In genomic region chr5:167944121-167944858, GRCh38 we compare ENCODE assay signal across 20 cellular contexts.
DNase-seq lines count a peak whose midpoint lies in the region; ATAC-seq and TF ChIP-seq lines count a peak whose summit lies in the region.
"Had no signal": no experiment of that assay in that cellular context is flagged by ENCODE, and none has a peak within 500 bp of the region (broad histone marks: within the 10 kb centered on the region; RNA-seq: fewer than 3 reads in every experiment).

No MANE protein-coding gene starts in this region.

- H3K4me3 ChIP-seq in mesenchymal stem cell (ENCODE audit: insufficient read depth in 1 of 2, low read depth in 1 of 2, low read length in 2 of 2) = no peak overlapping the region
- H3K4me3 ChIP-seq in smooth muscle cell = no peak overlapping the region
- H3K4me3 ChIP-seq: psoas muscle had no signal

- H3K79me2 ChIP-seq in smooth muscle cell (ENCODE audit: low read depth) = no peaks in the 10 kb centered on the region

- DNase-seq in HFFc6 = no peak
- peak; percentile 77 for DNase-seq in mesenchymal stem cell
- DNase-seq in smooth muscle cell (lab: John Stamatoyannopoulos, UW; ENCODE audit: unreplicated experiment) = no peak
- DNase-seq in NCI-H2107 treated with DMSO at 0.1 percent for 48 hours (lab: John Stamatoyannopoulos, UW; ENCODE audit: unreplicated experiment) = no peak
- no peak for DNase-seq in glutamatergic neuron
- no peak for DNase-seq in stimulated activated CD4-positive, alpha-beta T cell treated with anti-CD3 and anti-CD28 coated beads, Interleukin-1b, Interleukin-23, amount 100 ng/mL, for 48 hours
- DNase-seq: ACHN; activated CD4-positive, alpha-beta T cell treated with anti-CD3 and anti-CD28 coated beads, Interleukin-2, amount 50 U/mL, for 48 hours; amygdala; C1 segment of cervical spinal cord; foreskin melanocyte; kidney glomerular epithelial cell; NCI-H524 treated with DMSO at 0.1 percent for 48 hours; psoas muscle; substantia nigra had no signal

- H3K9me3 ChIP-seq in mesenchymal stem cell (ENCODE audit: control insufficient read depth, low read length) = no peaks in the 10 kb centered on the region
- H3K9me3 ChIP-seq in smooth muscle cell (replicated peaks; ENCODE audit: low read depth) = no peaks in the 10 kb centered on the region
- H3K9me3 ChIP-seq: psoas muscle had no signal

- H3K23ac ChIP-seq in mesenchymal stem cell (ENCODE audit: low read length in 2 of 2) = no peak overlapping the region

- no peak overlapping the region for H2BK120ac ChIP-seq in mesenchymal stem cell (ENCODE audit: low read depth, low read length)

- H3K27me3 Mint-ChIP-seq in HFFc6 (ENCODE audit: insufficient read depth) = no peaks in the 10 kb centered on the region; the same call in 1 of the 2 replicates
- peaks cover 2% of the 10 kb centered on the region for H3K27me3 Mint-ChIP-seq in glutamatergic neuron (ENCODE audit: unreplicated experiment)

- peak overlapping the region; percentile 38 to 51 for H2BK12ac ChIP-seq in mesenchymal stem cell (ENCODE audit: low read length in 2 of 2)

- H3K27me3 ChIP-seq in mesenchymal stem cell (ENCODE audit: control insufficient read depth in 1 of 2, insufficient read depth in 1 of 2, low read length in 2 of 2) = no peaks in the 10 kb centered on the region
- H3K27me3 ChIP-seq in smooth muscle cell (ENCODE audit: low read depth) = no peaks in the 10 kb centered on the region

- H3K4ac ChIP-seq in mesenchymal stem cell (ENCODE audit: low read depth in 1 of 2, low read length in 2 of 2) = peak overlapping the region in 1 of 2 experiments; percentile 15

- H4K20me1 ChIP-seq in smooth muscle cell (ENCODE audit: low read depth) = no peaks in the 10 kb centered on the region

- H3K4me3 Mint-ChIP-seq in HFFc6 (peak overlapping the region; percentile 4; the same call in 1 of the 2 replicates), glutamatergic neuron (ENCODE audit: unreplicated experiment) (no peak overlapping the region)
- H3K4me3 Mint-ChIP-seq: nephron, WTC11 had no signal

- 66% methylated on average over 9 of the region's 9 CpGs for WGBS in mesenchymal stem cell
- 76% methylated on average over 9 of the region's 9 CpGs for WGBS in smooth muscle cell (ENCODE audit: low lambda C conversion rate)

- H4K91ac ChIP-seq in mesenchymal stem cell (ENCODE audit: low read length) = no peak overlapping the region

- peaks cover 8% of the 10 kb centered on the region for H3K79me1 ChIP-seq in mesenchymal stem cell (replicated peaks; ENCODE audit: low read length, poor library complexity, severe bottlenecking)

- H3K36me3 ChIP-seq in mesenchymal stem cell (ENCODE audit: control insufficient read depth in 1 of 2, insufficient read depth in 2 of 2, low read depth in 1 of 2, low read length in 2 of 2) = no peaks in the 10 kb centered on the region
- no peaks in the 10 kb centered on the region for H3K36me3 ChIP-seq in smooth muscle cell (ENCODE audit: low read depth)

- H3K4me2 ChIP-seq in mesenchymal stem cell (ENCODE audit: low read length, poor library complexity, severe bottlenecking) (no peak overlapping the region), smooth muscle cell (no peak overlapping the region)

- peaks cover 15% of the 10 kb centered on the region for H3K4me1 ChIP-seq in mesenchymal stem cell (ENCODE audit: control insufficient read depth, insufficient read depth, low read depth, low read length)
- no peaks in the 10 kb centered on the region for H3K4me1 ChIP-seq in smooth muscle cell (ENCODE audit: low read depth)
- H3K4me1 ChIP-seq: psoas muscle had no signal

- H2BK5ac ChIP-seq in mesenchymal stem cell (ENCODE audit: low read depth, low read length, poor library complexity, severe bottlenecking) = peak overlapping the region; percentile 82

- TF ChIP-seq CTCF in HFFc6 (IDR thresholded peaks at IDR 0.05) (no peak), smooth muscle cell (IDR thresholded peaks at IDR 0.05; ENCODE audit: borderline replicate concordance, insufficient read depth, poor library complexity, severe bottlenecking) (no peak), glutamatergic neuron (IDR thresholded peaks at IDR 0.05; ENCODE audit: partially characterized antibody, unreplicated experiment) (no peak)

- peaks cover 14% of the 10 kb centered on the region for H3F3A ChIP-seq in smooth muscle cell (ENCODE audit: low read depth)

- ATAC-seq in HG03378 (IDR thresholded peaks at IDR 0.05; ENCODE audit: unreplicated experiment) = no peak
- ATAC-seq: HepG2, psoas muscle, WTC11 had no signal

- H3K18ac ChIP-seq in mesenchymal stem cell (ENCODE audit: low read depth in 1 of 2, low read length in 2 of 2) = peak overlapping the region in 1 of 2 experiments; percentile 13

- H3K27ac ChIP-seq in angular gyrus (ENCODE audit: low read depth, low read length) (peak overlapping the region; percentile 13), mesenchymal stem cell (ENCODE audit: low read length, poor library complexity, severe bottlenecking) (peak overlapping the region; percentile 95), smooth muscle cell (ENCODE audit: low read depth) (peak overlapping the region; percentile 84)
- H3K27ac ChIP-seq: psoas muscle had no signal

- H2AFZ ChIP-seq in mesenchymal stem cell (ENCODE audit: low read depth, low read length) (no peak overlapping the region), smooth muscle cell (ENCODE audit: low read depth) (no peak overlapping the region)

- peak overlapping the region; percentile 80 for H3K27ac Mint-ChIP-seq in HFFc6
- no peak overlapping the region for H3K27ac Mint-ChIP-seq in glutamatergic neuron (ENCODE audit: unreplicated experiment)
- H3K27ac Mint-ChIP-seq: WTC11 had no signal

- H3K36me3 Mint-ChIP-seq in HFFc6 (ENCODE audit: low read depth) (no peaks in the 10 kb centered on the region), glutamatergic neuron (ENCODE audit: unreplicated experiment) (no peaks in the 10 kb centered on the region)
- H3K36me3 Mint-ChIP-seq: WTC11 had no signal

- no peak overlapping the region for H2BK15ac ChIP-seq in mesenchymal stem cell (ENCODE audit: low read depth, poor library complexity, severe bottlenecking)

- H3K9me3 Mint-ChIP-seq in HFFc6 (no peaks in the 10 kb centered on the region), glutamatergic neuron (ENCODE audit: unreplicated experiment) (peaks cover 4% of the 10 kb centered on the region)
- H3K9me3 Mint-ChIP-seq: nephron, WTC11 had no signal

- no peak overlapping the region for H3K14ac ChIP-seq in mesenchymal stem cell (ENCODE audit: low read length in 2 of 2)

- no peak overlapping the region for H4K8ac ChIP-seq in mesenchymal stem cell (ENCODE audit: low read length)

- H3K9ac ChIP-seq in mesenchymal stem cell (ENCODE audit: low read length) (no peak overlapping the region), smooth muscle cell (ENCODE audit: low read depth) (no peak overlapping the region)

- H2AK5ac ChIP-seq in mesenchymal stem cell (ENCODE audit: low read length, severe bottlenecking) = peak overlapping the region; percentile 100

- H3K4me1 Mint-ChIP-seq in HFFc6 (ENCODE audit: low read depth) = peaks cover 74% of the 10 kb centered on the region
- peaks cover 13% of the 10 kb centered on the region for H3K4me1 Mint-ChIP-seq in glutamatergic neuron (ENCODE audit: low read depth, unreplicated experiment)

Comparison
In these comparisons a context has a peak if more than half of its experiments do, and no peak if none do; other contexts are left out.
1. H3K27ac ChIP-seq: peak in every context shown above with its lines; median percentile 95 in mesenchymal stem cell; 84 in smooth muscle cell; 13 in angular gyrus.